Comparison of ENCODE assay signal across 12 cellular contexts in the genomic region with DNA sequence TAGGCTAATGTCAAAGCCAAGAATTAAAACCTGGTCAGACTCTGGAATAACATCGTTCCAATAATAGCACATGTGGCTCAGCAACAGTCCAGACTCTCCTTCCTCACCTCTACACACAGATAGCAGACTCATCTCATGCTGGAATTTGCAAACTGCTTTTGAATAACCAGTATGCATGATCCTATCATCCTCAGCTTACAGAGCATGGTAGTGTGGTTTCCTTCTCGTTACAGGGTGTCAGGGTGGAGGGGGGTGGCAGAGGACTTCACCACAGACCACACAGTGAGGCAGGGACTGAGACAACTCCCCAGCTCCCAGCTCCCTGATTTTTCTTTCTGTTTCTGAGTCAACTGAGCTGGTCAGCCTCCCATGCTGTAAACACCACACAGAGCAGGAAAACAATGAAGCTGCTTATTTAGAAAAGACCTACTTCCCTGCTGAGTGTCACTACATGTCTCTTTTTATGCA.
DNase-seq lines count a peak whose midpoint lies in the region; ATAC-seq, FAIRE-seq and TF ChIP-seq lines count a peak whose summit lies in the region.
"Had no signal": no experiment of that assay in that cellular context is flagged by ENCODE, and none has a peak within 500 bp of the region (broad histone marks: within the 10 kb centered on the region; RNA-seq: fewer than 3 reads in every experiment).

No MANE protein-coding gene starts in this region.

- ATAC-seq in GM21717 (IDR thresholded peaks at IDR 0.05; ENCODE audit: unreplicated experiment) (no peak), HG03139 (IDR thresholded peaks at IDR 0.05; ENCODE audit: unreplicated experiment) (no peak)
- no peak for ATAC-seq in CD8-positive, alpha-beta T cell

- FAIRE-seq in H1 (lab: Jason Lieb, UNC) = no peak
- FAIRE-seq: frontal cortex had no signal

- in situ Hi-C loops in G401 (cut with HindIII; ENCODE audit: low sequenced_read_pairs) = no loop called here

- H3K4me1 ChIP-seq in H1 (replicated peaks in 1 of 4; ENCODE audit: control insufficient read depth in 3 of 4, insufficient read depth in 4 of 4, low read length in 3 of 4) = peaks cover 0 to 5% (median 0%) of the 10 kb centered on the region in 4 experiments; a peak in 2 of 7 replicates
- H3K4me1 ChIP-seq in CD8-positive, alpha-beta T cell (ENCODE audit: insufficient read depth, low read length) = no peaks in the 10 kb centered on the region

- no peak overlapping the region for H2BK20ac ChIP-seq in H1 (ENCODE audit: low read length)

- H3K36me3 ChIP-seq in H1 (ENCODE audit: control insufficient read depth in 2 of 4, insufficient read depth in 4 of 4, low read length in 3 of 4) = no peaks in the 10 kb centered on the region
- no peaks in the 10 kb centered on the region for H3K36me3 ChIP-seq in CD8-positive, alpha-beta T cell (ENCODE audit: insufficient read depth, low read length)

- H3K4me1 Mint-ChIP-seq in CD14-positive monocyte = no peaks in the 10 kb centered on the region
- H3K4me1 Mint-ChIP-seq in CD8-positive, alpha-beta T cell (ENCODE audit: low read depth) = no peaks in the 10 kb centered on the region

- H3K9me3 ChIP-seq in H1 (ENCODE audit: insufficient read depth in 2 of 2, low read depth in 1 of 2, low read length in 1 of 2) = no peaks in the 10 kb centered on the region
- H3K9me3 ChIP-seq in CD8-positive, alpha-beta T cell (ENCODE audit: low read length) = no peaks in the 10 kb centered on the region

- H2BK120ac ChIP-seq in H1 (replicated peaks; ENCODE audit: low read depth, low read length) = no peak overlapping the region

- no peak overlapping the region for H3K4ac ChIP-seq in H1 (replicated peaks; ENCODE audit: insufficient read length, low read depth, low read length)

- H3K9me3 Mint-ChIP-seq in CD14-positive monocyte = peaks cover 0 to 2% (median 0%) of the 10 kb centered on the region in 7 donors
- H3K9me3 Mint-ChIP-seq in CD8-positive, alpha-beta T cell = no peaks in the 10 kb centered on the region

- no peak overlapping the region for H3K4me3 Mint-ChIP-seq in CD14-positive monocyte
- H3K4me3 Mint-ChIP-seq in CD8-positive, alpha-beta T cell = no peak overlapping the region

- peak overlapping the region; percentile 63; the same call in 1 of the 2 replicates for H2AFZ ChIP-seq in H1 (ENCODE audit: low read length)

- H3K9ac ChIP-seq in H1 (replicated peaks in 1 of 4; ENCODE audit: extremely low read depth in 1 of 4, low read depth in 3 of 4, low read length in 3 of 4) = no peak overlapping the region

- no peak overlapping the region for H3K4me2 ChIP-seq in H1 (ENCODE audit: insufficient read depth in 1 of 2, low read depth in 2 of 2, low read length in 2 of 2)

- H3K18ac ChIP-seq in H1 (ENCODE audit: extremely low read depth, low read length) = no peak overlapping the region

- H3K27ac ChIP-seq in H1 (ENCODE audit: low read depth, low read length) = no peak overlapping the region
- no peak overlapping the region for H3K27ac ChIP-seq in CD8-positive, alpha-beta T cell (ENCODE audit: low read depth, low read length)

- no peak overlapping the region for H3K23ac ChIP-seq in H1 (ENCODE audit: insufficient read length)

- no peaks in the 10 kb centered on the region for H3K23me2 ChIP-seq in H1 (ENCODE audit: low read depth, low read length)

- H3K79me2 ChIP-seq in H1 (ENCODE audit: control insufficient read depth in 1 of 2, insufficient read depth in 2 of 2, low read length in 2 of 2) = no peaks in the 10 kb centered on the region

- DNase-seq in G401 (ENCODE audit: low spot score) (peak; percentile 35), NCI-H69 (lab: John Stamatoyannopoulos, UW) (peak; percentile 50), H1 (ENCODE audit: low read depth in 1 of 2, low spot score in 2 of 2) (no peak), occipital lobe (lab: John Stamatoyannopoulos, UW) (peak; percentile 10), CD14-positive monocyte (ENCODE audit: low spot score) (no peak)
- DNase-seq in CD8-positive, alpha-beta T cell = no peak
- DNase-seq: Calu3, retina, T-helper 9 cell had no signal

- no peak for TF ChIP-seq EP300 in H1 (IDR thresholded peaks at IDR 0.05; ENCODE audit: borderline replicate concordance in 1 of 2, low read depth in 2 of 2, low read length in 2 of 2)

- intact Hi-C loops in CD14-positive monocyte (cut with micrococcal nuclease) = no loop called here
- intact Hi-C loops in CD8-positive, alpha-beta T cell (cut with DNase I, micrococcal nuclease) = no loop called here

- no peak for TF ChIP-seq RAD21 in H1 (IDR thresholded peaks at IDR 0.05 in 1 of 2, conservative IDR thresholded peaks at IDR 0.05 in 1 of 2; ENCODE audit: low read depth in 2 of 2, low read length in 2 of 2)

- no peak overlapping the region for H2BK12ac ChIP-seq in H1 (ENCODE audit: low read depth, low read length)

- H3K27ac Mint-ChIP-seq in CD14-positive monocyte = no peak overlapping the region
- H3K27ac Mint-ChIP-seq in CD8-positive, alpha-beta T cell = no peak overlapping the region

- H4K5ac ChIP-seq in H1 (ENCODE audit: insufficient read length, low read depth, low read length) = no peak overlapping the region

- no peaks in the 10 kb centered on the region for H3K79me1 ChIP-seq in H1 (ENCODE audit: low read depth, low read length)

- WGBS in H1 (ENCODE audit: extremely low coverage in 1 of 2, insufficient coverage in 1 of 2, insufficient read length in 1 of 2, insufficient replicate concordance in 2 of 2, low coverage in 1 of 2, low lambda C conversion rate in 2 of 2, missing lambda C conversion rate in 1 of 2), 2 experiments = 88% methylated on average over 2 of the region's 2 CpGs; no CpG with 5 or more reads in 1 of the 2 experiments

- H3K56ac ChIP-seq in H1 (replicated peaks; ENCODE audit: insufficient read length, low read depth, low read length) = no peak overlapping the region

- H2BK15ac ChIP-seq in H1 (ENCODE audit: low read length) = no peak overlapping the region

- CTCF ChIA-PET in H1 (lab: Charles Lee; ENCODE audit: partially characterized antibody) = interaction anchor here (0.6 to 2.1 kb wide), 5 partner anchors 13 to 614 kb away, joined by 3 to 6 read pairs (median 3); no protein-coding TSS in a partner anchor
- CTCF ChIA-PET in CD8-positive, alpha-beta T cell (lab: Charles Lee) = interaction anchor here (0.7 kb wide), 1 partner anchor 13 kb away, joined by 3 read pairs; no protein-coding TSS in a partner anchor

- no peaks in the 10 kb centered on the region for H3K27me3 ChIP-seq in H1 (replicated peaks in 1 of 4; ENCODE audit: control insufficient read depth in 3 of 4, extremely low read depth in 1 of 4, insufficient read depth in 3 of 4, low read length in 3 of 4)
- H3K27me3 ChIP-seq in CD8-positive, alpha-beta T cell (ENCODE audit: insufficient read depth, low read length) = no peaks in the 10 kb centered on the region

- H3K14ac ChIP-seq in H1 (ENCODE audit: insufficient read length) = no peak overlapping the region

- no peaks in the 10 kb centered on the region for H4K20me1 ChIP-seq in H1 (replicated peaks in 1 of 2; ENCODE audit: control insufficient read depth in 1 of 2, insufficient read depth in 2 of 2, low read length in 2 of 2)

- POLR2A ChIA-PET in H1 (lab: Charles Lee; ENCODE audit: partially characterized antibody) = no interaction called here
- POLR2A ChIA-PET in CD8-positive, alpha-beta T cell (lab: Charles Lee) = no interaction called here

- H2BK5ac ChIP-seq in H1 (ENCODE audit: low read depth, low read length) = no peak overlapping the region

- H3K36me3 Mint-ChIP-seq in CD14-positive monocyte = no peaks in the 10 kb centered on the region
- no peaks in the 10 kb centered on the region for H3K36me3 Mint-ChIP-seq in CD8-positive, alpha-beta T cell

- no peak overlapping the region for H3K4me3 ChIP-seq in H1 (ENCODE audit: extremely low read depth in 1 of 4, insufficient read depth in 2 of 4, low read depth in 3 of 4, low read length in 4 of 4)
- no peak overlapping the region for H3K4me3 ChIP-seq in CD8-positive, alpha-beta T cell (ENCODE audit: low read depth, low read length)

- TF ChIP-seq CTCF in H1 (IDR thresholded peaks at IDR 0.05; ENCODE audit: control extremely low read depth in 1 of 3, insufficient read depth in 1 of 3, low read depth in 1 of 3, low read length in 3 of 3) (no peak), CD14-positive monocyte (IDR thresholded peaks at IDR 0.05) (no peak)
- TF ChIP-seq CTCF in CD8-positive, alpha-beta T cell (IDR thresholded peaks at IDR 0.05) = no peak

- H4K91ac ChIP-seq in H1 (replicated peaks; ENCODE audit: insufficient read length, low read length) = no peak overlapping the region

- no peak for TF ChIP-seq POLR2A in H1 (IDR thresholded peaks at IDR 0.05; ENCODE audit: control extremely low read depth in 1 of 2, low read depth in 2 of 2, low read length in 2 of 2)

- no peak overlapping the region for H2AK5ac ChIP-seq in H1 (ENCODE audit: low read depth, low read length)

- no peak overlapping the region for H4K8ac ChIP-seq in H1 (ENCODE audit: extremely low read depth, insufficient read depth, low read length)

- peaks cover 0 to 3% (median 2%) of the 10 kb centered on the region in 3 donors for H3K27me3 Mint-ChIP-seq in CD14-positive monocyte (ENCODE audit: low read depth in 3 of 3)
- H3K27me3 Mint-ChIP-seq in CD8-positive, alpha-beta T cell (ENCODE audit: low read depth) = peaks cover 4% of the 10 kb centered on the region

TF ChIP-seq in H1, 55 proteins besides CTCF, POLR2A, EP300 and RAD21 (continues in another document):
- TF ChIP-seq GABPA (IDR thresholded peaks at IDR 0.05; ENCODE audit: borderline replicate concordance, insufficient read depth, low read length) = no peak
- TF ChIP-seq CHD2 (IDR thresholded peaks at IDR 0.05; ENCODE audit: low read length) = no peak
- no peak for TF ChIP-seq BRCA1 (IDR thresholded peaks at IDR 0.05; ENCODE audit: low read depth, low read length)
- TF ChIP-seq, protein P1, sequence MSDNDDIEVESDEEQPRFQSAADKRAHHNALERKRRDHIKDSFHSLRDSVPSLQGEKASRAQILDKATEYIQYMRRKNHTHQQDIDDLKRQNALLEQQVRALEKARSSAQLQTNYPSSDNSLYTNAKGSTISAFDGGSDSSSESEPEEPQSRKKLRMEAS (IDR thresholded peaks at IDR 0.05) = no peak

Comparison
In these comparisons a context has a peak if more than half of its experiments do, and no peak if none do; other contexts are left out.
1. DNase-seq: peak in G401 (single experiment), NCI-H69 (single experiment) and occipital lobe (single experiment); none in H1 (0 of 2), CD14-positive monocyte (single experiment) and CD8-positive, alpha-beta T cell (0 of 7).